Comparison of ENCODE assay signal across 10 cellular contexts in the genomic region with DNA sequence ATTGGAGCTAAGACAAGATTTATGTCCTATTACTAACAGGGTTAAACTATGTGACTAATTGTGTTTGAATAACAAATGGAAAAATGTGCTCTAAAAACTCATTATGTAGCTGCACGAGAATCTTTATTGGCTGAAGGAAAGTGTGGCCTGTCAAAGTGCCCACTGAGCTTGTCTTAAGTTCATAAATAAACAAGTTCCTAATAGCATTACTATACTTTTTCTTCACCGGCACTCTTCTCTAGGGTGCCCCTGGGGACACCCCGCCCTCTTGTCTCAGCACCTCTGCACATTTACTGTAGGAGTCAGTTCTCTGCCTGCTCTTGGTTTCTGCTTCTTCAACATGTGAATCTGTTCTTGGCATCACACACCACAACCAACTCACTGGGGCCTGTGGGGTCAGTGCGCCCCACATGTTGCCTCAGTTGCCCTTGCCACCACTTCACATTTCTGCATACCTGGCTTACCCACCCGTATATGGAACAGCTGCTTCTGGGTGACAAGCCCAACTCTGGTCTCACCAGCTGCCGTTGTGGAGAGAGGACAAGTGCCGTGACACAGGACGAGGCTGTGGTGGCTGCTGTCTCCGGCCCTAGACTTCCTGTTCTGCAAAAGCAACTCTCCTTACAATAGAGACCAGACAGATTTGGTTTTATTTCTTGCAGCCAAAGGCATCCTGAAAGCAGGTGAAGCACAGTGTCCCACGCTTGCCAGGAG.
DNase-seq lines count a peak whose midpoint lies in the region; ATAC-seq, FAIRE-seq and TF ChIP-seq lines count a peak whose summit lies in the region.
"Had no signal": no experiment of that assay in that cellular context is flagged by ENCODE, and none has a peak within 500 bp of the region (broad histone marks: within the 10 kb centered on the region; RNA-seq: fewer than 3 reads in every experiment).

No MANE protein-coding gene starts in this region.

- CTCF ChIA-PET in activated CD8-positive, alpha-beta T cell treated with anti-CD3 and anti-CD28 coated beads for 36 hours (lab: Charles Lee): interaction anchor here (0.6 to 2.4 kb wide), 4 partner anchors 28 to 291 kb away, joined by 3 to 11 read pairs (median 6); no protein-coding TSS in a partner anchor

- no peaks in the 10 kb centered on the region for H3K27me3 Mint-ChIP-seq in activated CD8-positive, alpha-beta T cell treated with anti-CD3 and anti-CD28 coated beads for 36 hours

- H4K20me1 ChIP-seq in BLaER1: peaks cover 56% of the 10 kb centered on the region

- no peak overlapping the region for H3K9ac ChIP-seq in BLaER1
- H3K9ac ChIP-seq: parathyroid adenoma had no signal

- H3K4me3 Mint-ChIP-seq in activated CD8-positive, alpha-beta T cell treated with anti-CD3 and anti-CD28 coated beads for 36 hours: no peak overlapping the region
- H3K4me3 Mint-ChIP-seq: dendritic cell treated with granulocyte-macrophage colony-stimulating factor and Interleukin-4, amounts not matched to agents 40 ng/mL and 50 ng/mL, for 4 days had no signal

- no peak overlapping the region for H3K4me3 ChIP-seq in BLaER1
- H3K4me3 ChIP-seq in testis: no peak overlapping the region

- H3K27me3 ChIP-seq in BLaER1 (no peaks in the 10 kb centered on the region), testis (no peaks in the 10 kb centered on the region)

- no peaks in the 10 kb centered on the region for H3K9me3 Mint-ChIP-seq in activated CD8-positive, alpha-beta T cell treated with anti-CD3 and anti-CD28 coated beads for 36 hours
- H3K9me3 Mint-ChIP-seq: dendritic cell treated with granulocyte-macrophage colony-stimulating factor and Interleukin-4, amounts not matched to agents 40 ng/mL and 50 ng/mL, for 4 days had no signal

- 78 to 82% methylated on average over 7 to 10 of the region's 10 CpGs for WGBS in testis, 2 donors

- DNase-seq in GM19238 (ENCODE audit: insufficient read length, low spot score) (peak; percentile 26), kidney tubule cell (ENCODE audit: low spot score) (no peak), DMS53 treated with DMSO at 0.1 percent for 48 hours (lab: John Stamatoyannopoulos, UW; ENCODE audit: unreplicated experiment) (no peak), frontal cortex (ENCODE audit: low spot score in 2 of 2) (no peak), testis (no peak)
- DNase-seq in activated CD8-positive, alpha-beta T cell treated with anti-CD3 and anti-CD28 coated beads for 36 hours: peak; percentile 47

- H3K4me2 ChIP-seq in BLaER1: peak overlapping the region; percentile 88

- TF ChIP-seq CTCF in activated CD8-positive, alpha-beta T cell treated with anti-CD3 and anti-CD28 coated beads for 36 hours (IDR thresholded peaks at IDR 0.05): no peak
- no peak for TF ChIP-seq CTCF in testis (IDR thresholded peaks at IDR 0.05)

- H3K4me1 ChIP-seq in BLaER1 (peaks cover 93% of the 10 kb centered on the region), testis (peaks cover 6% of the 10 kb centered on the region)
- H3K4me1 ChIP-seq: parathyroid adenoma had no signal

- no peaks in the 10 kb centered on the region for H3K9me3 ChIP-seq in BLaER1
- H3K9me3 ChIP-seq in testis: no peaks in the 10 kb centered on the region

- no peak for TF ChIP-seq POLR2A in testis (IDR thresholded peaks at IDR 0.05)

- FAIRE-seq in frontal cortex (lab: Jason Lieb, UNC): no peak

- H3K36me3 ChIP-seq in BLaER1 (peaks cover 60% of the 10 kb centered on the region), testis (ENCODE audit: low read depth, missing control alignments) (no peaks in the 10 kb centered on the region)

- H3K36me3 Mint-ChIP-seq in activated CD8-positive, alpha-beta T cell treated with anti-CD3 and anti-CD28 coated beads for 36 hours (ENCODE audit: low read depth): peaks cover 2% of the 10 kb centered on the region

- peak overlapping the region; percentile 5 for H3K27ac Mint-ChIP-seq in activated CD8-positive, alpha-beta T cell treated with anti-CD3 and anti-CD28 coated beads for 36 hours

- intact Hi-C loops in activated CD8-positive, alpha-beta T cell treated with anti-CD3 and anti-CD28 coated beads for 36 hours (cut with micrococcal nuclease): no loop called here
- intact Hi-C loops in testis (cut with DNase I; ENCODE audit: low total_unique reads): no loop called here

- peak; percentile 44 for ATAC-seq in HG03103 (IDR thresholded peaks at IDR 0.05; ENCODE audit: low read depth, unreplicated experiment)
- no peak for ATAC-seq in activated CD8-positive, alpha-beta T cell treated with anti-CD3 and anti-CD28 coated beads for 36 hours

- 0 out of 2 replicates have a peak overlapping the region, but pooled peaks have one; percentile 5 for H3K27ac ChIP-seq in BLaER1
- no peak overlapping the region for H3K27ac ChIP-seq in testis
- H3K27ac ChIP-seq: parathyroid adenoma had no signal

- peaks cover 54% of the 10 kb centered on the region for H3K4me1 Mint-ChIP-seq in activated CD8-positive, alpha-beta T cell treated with anti-CD3 and anti-CD28 coated beads for 36 hours (ENCODE audit: low read depth)

- POLR2A ChIA-PET in activated CD8-positive, alpha-beta T cell treated with anti-CD3 and anti-CD28 coated beads for 36 hours (lab: Charles Lee): interaction anchor here (0.8 to 1.1 kb wide), 3 partner anchors 47 to 303 kb away, joined by 3 read pairs; no protein-coding TSS in a partner anchor

Comparison
In these comparisons a context has a peak if more than half of its experiments do, and no peak if none do; other contexts are left out.
1. DNase-seq: peak in GM19238 (single experiment) and activated CD8-positive, alpha-beta T cell treated with anti-CD3 and anti-CD28 coated beads for 36 hours (single experiment); none in kidney tubule cell (single experiment), DMS53 treated with DMSO at 0.1 percent for 48 hours (single experiment), frontal cortex (0 of 2) and testis (single experiment).